Comparison of ENCODE assay signal across 17 cellular contexts in the genomic region with DNA sequence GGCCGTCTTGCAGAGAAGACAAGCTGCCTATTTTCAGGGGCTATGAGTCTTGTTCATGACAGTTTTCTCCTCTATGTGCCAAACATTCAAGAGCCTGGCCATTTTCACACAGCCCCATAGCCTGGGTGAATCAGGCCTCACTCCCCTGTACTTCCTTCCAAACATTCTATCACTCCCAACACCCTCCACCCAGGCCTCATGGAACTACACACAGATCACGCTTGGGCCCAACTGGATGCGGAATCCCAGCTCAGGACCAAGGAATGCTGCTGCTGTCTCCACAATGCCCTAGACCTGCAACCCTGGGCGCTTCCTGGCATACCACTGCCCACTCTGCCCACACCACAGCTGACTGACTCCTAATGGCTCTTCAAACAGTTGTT. TPM values are rescaled to one million over a fixed set of nuclear protein-coding genes. Genes with fewer than 3 reads are reported as not detected.
DNase-seq lines count a peak whose midpoint lies in the region; ATAC-seq and TF ChIP-seq lines count a peak whose summit lies in the region.
"Had no signal": no experiment of that assay in that cellular context is flagged by ENCODE, and none has a peak within 500 bp of the region (broad histone marks: within the 10 kb centered on the region; RNA-seq: fewer than 3 reads in every experiment).

No MANE protein-coding gene starts in this region.

- ATAC-seq in heart left ventricle: peak; percentile 29 to 68 (median 57)

- peaks cover 0 to 25% (median 14%) of the 10 kb centered on the region in 12 donors for H3K4me1 ChIP-seq in heart left ventricle
- H3K4me1 ChIP-seq: breast epithelium had no signal

- no peaks in the 10 kb centered on the region for H3K36me3 ChIP-seq in heart left ventricle
- H3K36me3 ChIP-seq: breast epithelium had no signal

- intact Hi-C loops in heart left ventricle (cut with DNase I): loop anchor here in 1 of 10 donors (5.0 kb wide), 1 partner anchor 88 kb away; no protein-coding TSS in a partner anchor

- no peak overlapping the region for H3K4me3 ChIP-seq in heart left ventricle
- H3K4me3 ChIP-seq: breast epithelium, testis had no signal

- TF ChIP-seq CTCF in heart left ventricle (IDR thresholded peaks at IDR 0.05): no peak

- WGBS in heart left ventricle, 4 donors: 57 to 88% (median 73%) methylated on average over 4 of the region's 4 CpGs

- TF ChIP-seq POLR2A in heart left ventricle (IDR thresholded peaks at IDR 0.05): no peak

- DNase-seq in NCI-H69 (lab: John Stamatoyannopoulos, UW) (peak; percentile 33), heart left ventricle (no peak), mucosa of gallbladder (ENCODE audit: low spot score) (peak; percentile 9), middle frontal gyrus (ENCODE audit: extremely low spot score, low spot score) (no peak), DMS 273 (lab: John Stamatoyannopoulos, UW; ENCODE audit: unreplicated experiment) (no peak), caudate nucleus (lab: John Stamatoyannopoulos, UW) (no peak)
- DNase-seq: activated CD4-positive, alpha-beta T cell treated with anti-CD3 and anti-CD28 coated beads, Interleukin-2, amount 50 U/mL, for 48 hours; activated T-cell treated with anti-CD3 and anti-CD28 coated beads, Interleukin-2, amount 50 U/mL, for 24 hours; CD4-positive, CD25-positive, alpha-beta regulatory T cell; midbrain; MM.1S; NCI-H187; NCI-H510A had no signal

- no peaks in the 10 kb centered on the region for H3K9me3 ChIP-seq in heart left ventricle
- H3K9me3 ChIP-seq: breast epithelium, testis had no signal

- H3K27me3 ChIP-seq in heart left ventricle: no peaks in the 10 kb centered on the region
- H3K27me3 ChIP-seq: breast epithelium, testis had no signal

- H3K27ac ChIP-seq in heart left ventricle (peak overlapping the region in 8 of 12 donors; percentile 33 to 67 (median 44)), temporal lobe (ENCODE audit: low read depth, low read length) (peak overlapping the region; percentile 69), caudate nucleus (ENCODE audit: low read depth, low read length) (no peak overlapping the region)
- H3K27ac ChIP-seq: testis had no signal

RNA-seq across cellular contexts. Expression of a gene that starts 39.4 kb away (rescaled TPM):
- total RNA-seq in heart left ventricle: 10 to 100 TPM in 8 of 9 donors, 1 to 10 TPM in 1; 7.3 to 41.7 (median 23.5) TPM
- 1 to 10 TPM; 7.4 TPM for polyA plus RNA-seq in heart left ventricle
- total RNA-seq in mucosa of gallbladder: 15.0 TPM
- 11.8 TPM for total RNA-seq in temporal lobe
- total RNA-seq: H4 had no signal

Comparison
In these comparisons a context has a peak if more than half of its experiments do, and no peak if none do; other contexts are left out.
1. DNase-seq: peak in NCI-H69 (single experiment) and mucosa of gallbladder (single experiment); none in heart left ventricle (0 of 5), middle frontal gyrus (single experiment), DMS 273 (single experiment) and caudate nucleus (0 of 61).